ENCODE assay signal across 10 cellular contexts in the genomic region with DNA sequence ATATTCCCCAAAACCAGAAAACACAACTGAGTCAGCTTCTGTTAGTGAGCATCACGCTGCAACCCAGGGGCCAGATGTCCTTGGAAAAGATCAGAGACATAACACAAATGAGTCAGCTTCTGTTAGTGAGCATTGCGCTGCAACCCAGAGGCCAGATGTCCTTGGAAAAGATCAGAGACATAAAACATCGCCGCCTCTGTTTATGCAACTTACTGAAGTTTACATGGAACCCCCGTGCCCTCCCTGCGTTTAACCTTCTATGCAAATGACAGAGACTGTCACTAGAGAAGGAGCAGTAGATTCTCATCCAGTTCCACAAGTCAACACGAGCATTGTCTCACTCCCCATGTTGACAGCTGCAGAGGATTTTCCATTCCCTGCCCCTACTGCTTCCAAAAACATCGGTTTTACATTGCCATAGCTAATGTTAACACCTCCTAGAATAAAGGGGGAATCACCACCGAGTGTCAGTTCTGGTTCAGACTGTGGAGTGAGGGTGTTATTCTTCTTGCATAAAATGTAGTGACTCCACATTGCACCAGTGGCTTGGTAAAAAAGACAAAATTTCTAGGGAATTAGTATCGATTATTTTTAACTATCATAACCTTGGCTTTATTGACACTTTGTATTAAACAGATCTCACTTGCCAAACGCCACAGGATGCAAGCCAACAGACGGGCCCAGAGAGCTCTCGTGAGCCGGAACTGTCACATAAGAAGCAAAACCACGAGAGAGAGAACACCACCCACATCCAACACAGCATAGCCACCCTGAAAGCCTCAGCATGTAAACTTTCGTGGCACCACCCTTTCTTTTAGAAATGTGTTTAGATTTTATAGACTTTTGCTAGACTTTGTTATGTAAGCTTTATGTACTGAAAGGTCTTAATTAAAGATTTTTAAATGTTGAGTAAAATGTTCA.
A peak's percentile ranks its signal among the peaks of the same experiment; 100 is the strongest.
DNase-seq lines count a peak whose midpoint lies in the region; ATAC-seq and TF ChIP-seq lines count a peak whose summit lies in the region.
"Had no signal": no experiment of that assay in that cellular context is flagged by ENCODE, and none has a peak within 500 bp of the region (broad histone marks: within the 10 kb centered on the region; RNA-seq: fewer than 3 reads in every experiment).

No MANE protein-coding gene starts in this region.

- peak; percentile 64 to 91 (median 89) for DNase-seq in adrenal gland
- DNase-seq in stimulated activated CD4-positive, alpha-beta T cell treated with anti-CD3 and anti-CD28 coated beads, Interleukin-4, amount 100 ng/mL, for 1 hour: peak; percentile 18
- DNase-seq in caudate nucleus (lab: John Stamatoyannopoulos, UW): no peak
- DNase-seq in gastrocnemius medialis: no peak
- DNase-seq in occipital lobe (lab: John Stamatoyannopoulos, UW): no peak
- DNase-seq: NCI-H1105 had no signal

- TF ChIP-seq CTCF in adrenal gland (IDR thresholded peaks at IDR 0.05) (no peak), gastrocnemius medialis (IDR thresholded peaks at IDR 0.05 in 4 of 5, conservative IDR thresholded peaks at IDR 0.05 in 1 of 5) (no peak)

- intact Hi-C loops in adrenal gland (cut with DNase I) (no loop called here), gastrocnemius medialis (cut with DNase I; ENCODE audit: low total_unique reads) (no loop called here)

- in situ Hi-C loops in gastrocnemius medialis (cut with MboI; ENCODE audit: low sequenced_read_pairs in 4 of 4): no loop called here

- H3K36me3 ChIP-seq in adrenal gland (replicated peaks in 1 of 2): no peaks in the 10 kb centered on the region
- no peaks in the 10 kb centered on the region for H3K36me3 ChIP-seq in gastrocnemius medialis
- H3K36me3 ChIP-seq: suprapubic skin had no signal

- TF ChIP-seq POLR2A in adrenal gland (IDR thresholded peaks at IDR 0.05) (peak in 1 of 2 donors; percentile 83), gastrocnemius medialis (IDR thresholded peaks at IDR 0.05) (no peak)

- ATAC-seq in GM19351 (IDR thresholded peaks at IDR 0.05; ENCODE audit: unreplicated experiment) (peak; percentile 44), gastrocnemius medialis (no peak), HG02678 (IDR thresholded peaks at IDR 0.05; ENCODE audit: unreplicated experiment) (no peak)
- peak; percentile 80 to 83 for ATAC-seq in activated CD4-positive, CD25-positive, alpha-beta regulatory T cell treated with anti-CD3 and anti-CD28 coated beads, Interleukin-2, amount 50 U/mL, for 24 hours

- peak overlapping the region in 1 of 4 donors; percentile 24 for H3K4me3 ChIP-seq in adrenal gland
- H3K4me3 ChIP-seq in gastrocnemius medialis: no peak overlapping the region
- H3K4me3 ChIP-seq: suprapubic skin had no signal

- H3K4me1 ChIP-seq in adrenal gland (replicated peaks in 1 of 2): peaks cover 35 to 39% of the 10 kb centered on the region in 2 donors
- no peaks in the 10 kb centered on the region for H3K4me1 ChIP-seq in gastrocnemius medialis

- H3K9me3 ChIP-seq in adrenal gland (replicated peaks in 1 of 3): no peaks in the 10 kb centered on the region
- no peaks in the 10 kb centered on the region for H3K9me3 ChIP-seq in gastrocnemius medialis
- H3K9me3 ChIP-seq: suprapubic skin had no signal

- peak overlapping the region; percentile 55 to 95 (median 83) for H3K27ac ChIP-seq in adrenal gland
- H3K27ac ChIP-seq in caudate nucleus (ENCODE audit: low read depth, low read length): no peak overlapping the region
- H3K27ac ChIP-seq in gastrocnemius medialis: no peak overlapping the region
- H3K27ac ChIP-seq: suprapubic skin had no signal

- H3K27me3 ChIP-seq in adrenal gland (no peaks in the 10 kb centered on the region), gastrocnemius medialis (peaks cover 0 to 2% (median 0%) of the 10 kb centered on the region in 3 donors)
- H3K27me3 ChIP-seq: suprapubic skin had no signal

- WGBS in adrenal gland, 4 donors: 28 to 38% (median 35%) methylated on average over 16 of the region's 16 CpGs

Comparison
In these comparisons a context has a peak if more than half of its experiments do, and no peak if none do; other contexts are left out.
1. ATAC-seq: peak in GM19351 (single experiment) and activated CD4-positive, CD25-positive, alpha-beta regulatory T cell treated with anti-CD3 and anti-CD28 coated beads, Interleukin-2, amount 50 U/mL, for 24 hours (2 of 2); none in gastrocnemius medialis (0 of 2) and HG02678 (single experiment).
2. DNase-seq: peak in adrenal gland (7 of 7) and stimulated activated CD4-positive, alpha-beta T cell treated with anti-CD3 and anti-CD28 coated beads, Interleukin-4, amount 100 ng/mL, for 1 hour (single experiment); none in caudate nucleus (0 of 61), gastrocnemius medialis (0 of 2) and occipital lobe (single experiment).
3. H3K27ac ChIP-seq: peak in adrenal gland (5 of 5); none in caudate nucleus (single experiment) and gastrocnemius medialis (0 of 4).